10 cellular contexts compared by ENCODE assay signal in genomic region chr3:4533489-4534443, GRCh38. TPM values are rescaled to one million over a fixed set of nuclear protein-coding genes. Genes with fewer than 3 reads are reported as not detected.
DNase-seq lines count a peak whose midpoint lies in the region; ATAC-seq and TF ChIP-seq lines count a peak whose summit lies in the region.
"Had no signal": no experiment of that assay in that cellular context is flagged by ENCODE, and none has a peak within 500 bp of the region (broad histone marks: within the 10 kb centered on the region; RNA-seq: fewer than 3 reads in every experiment).

No MANE protein-coding gene starts in this region.

- peaks cover 9% of the 10 kb centered on the region for H3K27me3 Mint-ChIP-seq in GM23338 (ENCODE audit: insufficient read depth, low read depth, poor library complexity)
- H3K27me3 Mint-ChIP-seq in glutamatergic neuron (ENCODE audit: unreplicated experiment), result peaks cover 2% of the 10 kb centered on the region

- H3K4me3 ChIP-seq in GM23338 (no peak overlapping the region), SJCRH30 (peak overlapping the region; percentile 47), parathyroid adenoma (ENCODE audit: low read depth, low read length) (no peak overlapping the region), MM.1S (ENCODE audit: low read length) (no peak overlapping the region)

- H3K4me3 Mint-ChIP-seq in GM23338 (no peak overlapping the region), glutamatergic neuron (ENCODE audit: unreplicated experiment) (no peak overlapping the region)

- H3K4me1 ChIP-seq in GM23338 (ENCODE audit: insufficient read depth) (peaks cover 14% of the 10 kb centered on the region), SJCRH30 (peaks cover 30% of the 10 kb centered on the region), parathyroid adenoma (peaks cover 28% of the 10 kb centered on the region), MM.1S (ENCODE audit: low read length) (no peaks in the 10 kb centered on the region)

- H3F3A ChIP-seq in GM23338 (replicated peaks; ENCODE audit: low read depth), result no peaks in the 10 kb centered on the region
- H3F3A ChIP-seq in MM.1S (ENCODE audit: insufficient read depth, low read length), result no peaks in the 10 kb centered on the region

- H3K4me2 ChIP-seq in GM23338 (peak overlapping the region; percentile 49), parathyroid adenoma (ENCODE audit: low read length) (peak overlapping the region; percentile 16), MM.1S (ENCODE audit: low read depth, low read length) (no peak overlapping the region)

- no peak overlapping the region for H2AFZ ChIP-seq in GM23338
- H2AFZ ChIP-seq in parathyroid adenoma, result peak overlapping the region; percentile 36
- H2AFZ ChIP-seq in MM.1S (ENCODE audit: low read length), result no peak overlapping the region

- H3K36me3 ChIP-seq in GM23338 (ENCODE audit: insufficient read depth) (no peaks in the 10 kb centered on the region; the same call in 1 of the 2 replicates), SJCRH30 (no peaks in the 10 kb centered on the region), parathyroid adenoma (ENCODE audit: control insufficient read depth, insufficient read depth, low read length) (no peaks in the 10 kb centered on the region), MM.1S (replicated peaks; ENCODE audit: insufficient read depth, low read length) (no peaks in the 10 kb centered on the region)

- no peaks in the 10 kb centered on the region for H4K20me1 ChIP-seq in GM23338 (replicated peaks; ENCODE audit: insufficient read depth)
- H4K20me1 ChIP-seq in MM.1S (ENCODE audit: insufficient read depth, low read length), result no peaks in the 10 kb centered on the region

- peak; percentile 40 for DNase-seq in GM23338 (ENCODE audit: low spot score)
- peak; percentile 52 to 70 for DNase-seq in SJCRH30
- no peak for DNase-seq in glutamatergic neuron
- DNase-seq in GOT3 (lab: John Stamatoyannopoulos, UW), result no peak
- no peak for DNase-seq in GM10266 (ENCODE audit: extremely low spot score)
- no peak for DNase-seq in MM.1S
- DNase-seq: DMS79, NCI-H1092 treated with DMSO at 0.1 percent for 48 hours had no signal

- H3K79me2 ChIP-seq in GM23338 (replicated peaks; ENCODE audit: insufficient read depth), result no peaks in the 10 kb centered on the region
- H3K79me2 ChIP-seq in parathyroid adenoma, result peaks cover 22% of the 10 kb centered on the region
- no peaks in the 10 kb centered on the region for H3K79me2 ChIP-seq in MM.1S (ENCODE audit: low read length)

- H3K36me3 Mint-ChIP-seq in GM23338 (ENCODE audit: low read depth) (peaks cover 9% of the 10 kb centered on the region; the same call in 2 of the 3 replicates), glutamatergic neuron (ENCODE audit: unreplicated experiment) (no peaks in the 10 kb centered on the region)

- H3K27ac Mint-ChIP-seq in GM23338 (no peak overlapping the region), glutamatergic neuron (ENCODE audit: unreplicated experiment) (peak overlapping the region; percentile 78)

- H3K9me3 ChIP-seq in SJCRH30 (replicated peaks), result no peaks in the 10 kb centered on the region; the same call in 1 of the 2 replicates
- H3K9me3 ChIP-seq in parathyroid adenoma (ENCODE audit: control insufficient read depth, low read length), result no peaks in the 10 kb centered on the region
- no peaks in the 10 kb centered on the region for H3K9me3 ChIP-seq in MM.1S (replicated peaks; ENCODE audit: insufficient read depth, low read length)

- H3K4me1 Mint-ChIP-seq in GM23338 (peaks cover 20% of the 10 kb centered on the region), glutamatergic neuron (ENCODE audit: low read depth, unreplicated experiment) (peaks cover 22% of the 10 kb centered on the region)

- ATAC-seq in GM23338 (peak; percentile 70), GM21619 (IDR thresholded peaks at IDR 0.05; ENCODE audit: unreplicated experiment) (no peak)

- TF ChIP-seq CTCF in GM23338 (conservative IDR thresholded peaks at IDR 0.05; ENCODE audit: low read depth in 2 of 2) (peak; percentile 15 to 42; a peak in 2 of 4 replicates), glutamatergic neuron (IDR thresholded peaks at IDR 0.05; ENCODE audit: partially characterized antibody, unreplicated experiment) (no peak), parathyroid adenoma (IDR thresholded peaks at IDR 0.05) (no peak), GM10266 (IDR thresholded peaks at IDR 0.05; ENCODE audit: control insufficient read depth, insufficient read depth, low read depth, missing control alignments) (no peak), MM.1S (IDR thresholded peaks at IDR 0.05; ENCODE audit: low read length) (no peak)

- H3K9me2 ChIP-seq in GM23338 (ENCODE audit: insufficient read depth) (no peaks in the 10 kb centered on the region), MM.1S (replicated peaks; ENCODE audit: insufficient read depth, low read length) (no peaks in the 10 kb centered on the region)

- H3K27ac ChIP-seq in GM23338 (ENCODE audit: low read depth) (peak overlapping the region; percentile 8; the same call in 1 of the 2 replicates), SJCRH30 (peak overlapping the region; percentile 77), parathyroid adenoma (peak overlapping the region; percentile 43), MM.1S (ENCODE audit: low read length) (no peak overlapping the region)

- H3K27me3 ChIP-seq in GM23338 (ENCODE audit: insufficient read depth) (no peaks in the 10 kb centered on the region), SJCRH30 (no peaks in the 10 kb centered on the region), parathyroid adenoma (ENCODE audit: control insufficient read depth, insufficient read depth, low read length) (no peaks in the 10 kb centered on the region), MM.1S (replicated peaks; ENCODE audit: insufficient read depth, low read length) (no peaks in the 10 kb centered on the region)

- no peak overlapping the region for H3K9ac ChIP-seq in parathyroid adenoma
- no peak overlapping the region for H3K9ac ChIP-seq in MM.1S (ENCODE audit: low read length)

- peaks cover 12% of the 10 kb centered on the region for H3K9me3 Mint-ChIP-seq in GM23338
- no peaks in the 10 kb centered on the region for H3K9me3 Mint-ChIP-seq in glutamatergic neuron (ENCODE audit: unreplicated experiment)

TF ChIP-seq in GM23338, 12 proteins besides CTCF, POLR2A, EP300 and RAD21 (continues in another document):
- TF ChIP-seq ZNF462 (CRISPR knock-in tag; IDR thresholded peaks at IDR 0.05), result no peak
- no peak for TF ChIP-seq CREB1 (CRISPR knock-in tag; IDR thresholded peaks at IDR 0.05; ENCODE audit: low read depth)

RNA-seq across cellular contexts. Expression of gene ITPR1, which starts 40.6 kb away (rescaled TPM):
- 16.2 and 21.0 TPM in 2 replicates for total RNA-seq in GM23338 (2014; rRNA removed; shearing (Covaris generic))
- polyA plus RNA-seq in GM23338 (2016; fragmentation: Nextera tagmentation; extraction: Ambion mirVana), result 5.2 and 6.8 TPM in 2 replicates
- 12.3 and 17.1 TPM in 2 replicates for total RNA-seq in SJCRH30 (2014; rRNA removed; shearing (Covaris generic))
- total RNA-seq in glutamatergic neuron (ENCODE audit: unreplicated experiment), result 6.9 TPM

Comparison
In these comparisons a context has a peak if more than half of its experiments do, and no peak if none do; other contexts are left out.
1. DNase-seq: peak in GM23338 (single experiment) and SJCRH30 (2 of 2); none in glutamatergic neuron (single experiment), GOT3 (single experiment), GM10266 (single experiment) and MM.1S (single experiment).
2. CTCF ChIP-seq: peak in GM23338 (2 of 2); none in glutamatergic neuron (single experiment), parathyroid adenoma (single experiment), GM10266 (single experiment) and MM.1S (single experiment).